In genomic region chr16:88812737-88813395, GRCh38 we compare ENCODE assay signal across 8 cellular contexts. TPM values are rescaled to one million over a fixed set of nuclear protein-coding genes. Genes with fewer than 3 reads are reported as not detected.
DNase-seq lines count a peak whose midpoint lies in the region; ATAC-seq, FAIRE-seq and TF ChIP-seq lines count a peak whose summit lies in the region.
"Not testable (repeated sequence)": the region's sequence is repeated elsewhere in the genome, so short reads cannot be mapped to it uniquely, and the experiment has no call there.

No MANE protein-coding gene starts in this region.

- H2AFZ ChIP-seq in IMR-90 (replicated peaks; ENCODE audit: low read length, poor library complexity): peak overlapping the region; percentile 97
- not testable (repeated sequence) for H2AFZ ChIP-seq in endothelial cell of umbilical vein (ENCODE audit: low read depth, low read length)

- not testable (repeated sequence) for H3K9me1 ChIP-seq in IMR-90 (ENCODE audit: insufficient read depth, low read length); endothelial cell of umbilical vein (replicated peaks; ENCODE audit: control insufficient read depth, extremely low read depth, insufficient read depth, low read length)

- H4K5ac ChIP-seq in IMR-90 (ENCODE audit: low read depth, low read length): 0 out of 2 replicates have a peak overlapping the region, but pooled peaks have one; percentile 38

- TF ChIP-seq RAD21 in IMR-90 (IDR thresholded peaks at IDR 0.05; ENCODE audit: low read length): not testable (repeated sequence)

- 0 out of 2 replicates have a peak overlapping the region, but pooled peaks have one; percentile 2 for H3K23ac ChIP-seq in IMR-90 (ENCODE audit: low read depth, low read length)

- H4K20me1 ChIP-seq in IMR-90 (ENCODE audit: insufficient read depth, low read length): peaks cover 23% of the 10 kb centered on the region
- not testable (repeated sequence) for H4K20me1 ChIP-seq in endothelial cell of umbilical vein (replicated peaks; ENCODE audit: control insufficient read depth, extremely low read depth, insufficient read depth, low read length)

- peak overlapping the region; percentile 85 for H2AK9ac ChIP-seq in IMR-90 (replicated peaks; ENCODE audit: low read depth, low read length, poor library complexity)

- H3K9ac ChIP-seq in IMR-90 (ENCODE audit: low read depth, low read length): peak overlapping the region; percentile 20
- not testable (repeated sequence) for H3K9ac ChIP-seq in endothelial cell of umbilical vein (replicated peaks; ENCODE audit: extremely low read depth, insufficient read depth, low read length)

- not testable (repeated sequence) for H2BK120ac ChIP-seq in IMR-90 (ENCODE audit: low read depth, low read length)

- peak overlapping the region; percentile 85 for H2AK5ac ChIP-seq in IMR-90 (ENCODE audit: low read depth, low read length)

- H3K4me3 Mint-ChIP-seq in Caco-2 (ENCODE audit: unreplicated experiment): peak overlapping the region; percentile 97
- H3K4me3 Mint-ChIP-seq in activated naive CD8-positive, alpha-beta T cell treated with anti-CD3 and anti-CD28 coated beads for 36 hours: peak overlapping the region; percentile 84
- H3K4me3 Mint-ChIP-seq in osteocyte (ENCODE audit: unreplicated experiment): peak overlapping the region; percentile 71

- POLR2A ChIA-PET in Caco-2 (lab: Charles Lee) (interaction anchor here (2.5 kb wide), 1 partner anchor 45 kb away, joined by 13 read pairs; the partner anchor contains the start of genes GALNS and TRAPPC2L), endothelial cell of umbilical vein (lab: Charles Lee) (interaction anchor here (1.3 kb wide), 1 partner anchor 28 kb away, joined by 4 read pairs; the partner anchor contains the start of gene PIEZO1)
- POLR2A ChIA-PET in IMR-90 (lab: Charles Lee; ENCODE audit: unreplicated experiment): not testable (repeated sequence)

- 71% methylated on average over 16 of the region's 35 CpGs; no CpG with 5 or more reads in 1 of the 2 experiments for WGBS in IMR-90 (ENCODE audit: extremely low coverage in 2 of 2, insufficient read length in 1 of 2), 2 experiments
- WGBS in thymus: 73% methylated on average over 35 of the region's 35 CpGs

- H3K18ac ChIP-seq in IMR-90 (ENCODE audit: low read depth, low read length): peak overlapping the region; percentile 1; the same call in 1 of the 2 replicates

- CTCF ChIA-PET in Caco-2 (lab: Charles Lee) (interaction anchor here (0.6 to 2.9 kb wide), 4 partner anchors 10 to 114 kb away, joined by 3 to 15 read pairs (median 7); partner anchors contain the start of genes GALNS and TRAPPC2L), IMR-90 (lab: Yijun Ruan, JAX) (interaction anchor here (1.6 kb wide), 1 partner anchor 45 kb away, joined by 7 read pairs; the partner anchor contains the start of genes GALNS and TRAPPC2L), endothelial cell of umbilical vein (lab: Charles Lee) (interaction anchor here (0.8 to 4.9 kb wide), 6 partner anchors 29 to 403 kb away, joined by 3 to 50 read pairs (median 20); partner anchors contain the start of genes GALNS, PIEZO1 and TRAPPC2L)

- H3K27me3 Mint-ChIP-seq in Caco-2 (ENCODE audit: insufficient read depth, unreplicated experiment); activated naive CD8-positive, alpha-beta T cell treated with anti-CD3 and anti-CD28 coated beads for 36 hours; osteocyte (ENCODE audit: unreplicated experiment): not testable (repeated sequence)

- H3K79me1 ChIP-seq in IMR-90 (ENCODE audit: low read depth in 1 of 2, low read length in 2 of 2): peaks cover 4 to 26% of the 10 kb centered on the region in 2 experiments; a peak in 2 of 4 replicates

- H3K27me3 ChIP-seq in Caco-2 (replicated peaks; ENCODE audit: control insufficient read depth, insufficient read depth, low read length); IMR-90 (ENCODE audit: control insufficient read depth, insufficient read depth, low read length); SJSA1 (replicated peaks); endothelial cell of umbilical vein (ENCODE audit: control insufficient read depth in 2 of 2, insufficient read depth in 2 of 2, low read length in 2 of 2); layer of hippocampus (ENCODE audit: control insufficient read depth, insufficient read depth, low read length); thymus (ENCODE audit: control insufficient read depth, insufficient read depth): not testable (repeated sequence)

- dilution Hi-C loops in IMR-90 (cut with HindIII; ENCODE audit: low sequenced_read_pairs, unreplicated experiment); endothelial cell of umbilical vein (cut with MboI; ENCODE audit: extremely low pct_ligation_motif_present, low sequenced_read_pairs): not testable (repeated sequence)

- FAIRE-seq in endothelial cell of umbilical vein (lab: Jason Lieb, UNC): not testable (repeated sequence)

- H3K4me2 ChIP-seq in IMR-90 (ENCODE audit: low read depth, low read length): peak overlapping the region; percentile 63
- H3K4me2 ChIP-seq in endothelial cell of umbilical vein (ENCODE audit: insufficient read depth, low read length): peak overlapping the region; percentile 85

- H3K4me1 Mint-ChIP-seq in Caco-2 (ENCODE audit: low read depth, unreplicated experiment): not testable (repeated sequence)
- peaks cover 24% of the 10 kb centered on the region for H3K4me1 Mint-ChIP-seq in activated naive CD8-positive, alpha-beta T cell treated with anti-CD3 and anti-CD28 coated beads for 36 hours
- peaks cover 21% of the 10 kb centered on the region for H3K4me1 Mint-ChIP-seq in osteocyte (ENCODE audit: unreplicated experiment)

- peak overlapping the region; percentile 71 for H3K27ac ChIP-seq in IMR-90 (ENCODE audit: insufficient read depth, low read length)
- peak overlapping the region; percentile 26; the same call in 1 of the 2 replicates for H3K27ac ChIP-seq in SJSA1
- H3K27ac ChIP-seq in endothelial cell of umbilical vein (ENCODE audit: insufficient read depth, low read depth, low read length): not testable (repeated sequence)
- H3K27ac ChIP-seq in layer of hippocampus (ENCODE audit: low read depth, low read length): peak overlapping the region; percentile 86
- peak overlapping the region; percentile 90 for H3K27ac ChIP-seq in thymus (ENCODE audit: low read depth)

- intact Hi-C loops in Caco-2 (cut with micrococcal nuclease; ENCODE audit: unreplicated experiment): loop anchor here (1.0 kb wide), 2 partner anchors 9 to 44 kb away; partner anchors contain the start of gene TRAPPC2L
- intact Hi-C loops in IMR-90 (cut with micrococcal nuclease): loop anchor here (1.0 to 5.0 kb wide), 3 partner anchors 44 to 404 kb away; partner anchors contain the start of genes TRAPPC2L and ZNF778
- intact Hi-C loops in endothelial cell of umbilical vein (cut with micrococcal nuclease): loop anchor here (1.0 to 5.0 kb wide), 2 partner anchors 44 to 109 kb away; partner anchors contain the start of gene TRAPPC2L

- peak overlapping the region; percentile 79 for H3K4ac ChIP-seq in IMR-90 (ENCODE audit: low read depth, low read length)

- H2BK20ac ChIP-seq in IMR-90 (ENCODE audit: low read depth, low read length): not testable (repeated sequence)

- H2BK5ac ChIP-seq in IMR-90 (ENCODE audit: low read depth, low read length, poor library complexity, severe bottlenecking): peak overlapping the region; percentile 82

- peaks cover 23% of the 10 kb centered on the region for H3K79me2 ChIP-seq in endothelial cell of umbilical vein (ENCODE audit: control insufficient read depth, insufficient read depth, low read length)

- in situ Hi-C loops in IMR-90 (cut with MboI; ENCODE audit: low sequenced_read_pairs): not testable (repeated sequence)

- H3K4me1 ChIP-seq in Caco-2 (peaks cover 15% of the 10 kb centered on the region), IMR-90 (ENCODE audit: control insufficient read depth, insufficient read depth, low read length) (peaks cover 15% of the 10 kb centered on the region), SJSA1 (replicated peaks) (peaks cover 37% of the 10 kb centered on the region), endothelial cell of umbilical vein (ENCODE audit: control insufficient read depth, extremely low read depth, insufficient read depth, low read length) (peaks cover 17% of the 10 kb centered on the region), thymus (ENCODE audit: control insufficient read depth, insufficient read depth, low read length) (peaks cover 16% of the 10 kb centered on the region)

- H3K14ac ChIP-seq in IMR-90 (replicated peaks; ENCODE audit: low read depth, low read length): not testable (repeated sequence)

- H3K4me3 ChIP-seq in Caco-2 (ENCODE audit: low read depth, low read length) (peak overlapping the region; percentile 96), IMR-90 (ENCODE audit: insufficient read depth, low read depth, low read length) (peak overlapping the region; percentile 60), SJSA1 (peak overlapping the region; percentile 53), thymus (ENCODE audit: low read length) (peak overlapping the region; percentile 84)
- not testable (repeated sequence) for H3K4me3 ChIP-seq in endothelial cell of umbilical vein (replicated peaks in 1 of 3; ENCODE audit: insufficient read depth in 1 of 3, low read depth in 1 of 3, low read length in 3 of 3)

- ATAC-seq in IMR-90 (ENCODE audit: low read depth): not testable (repeated sequence)

- peaks cover 86% of the 10 kb centered on the region for H3K36me3 Mint-ChIP-seq in Caco-2 (ENCODE audit: insufficient read depth, unreplicated experiment)
- H3K36me3 Mint-ChIP-seq in activated naive CD8-positive, alpha-beta T cell treated with anti-CD3 and anti-CD28 coated beads for 36 hours: peaks cover 26% of the 10 kb centered on the region
- not testable (repeated sequence) for H3K36me3 Mint-ChIP-seq in osteocyte (ENCODE audit: unreplicated experiment)

- H4K91ac ChIP-seq in IMR-90 (ENCODE audit: insufficient read depth, low read depth, low read length): not testable (repeated sequence)

- peaks cover 13% of the 10 kb centered on the region for H3K36me3 ChIP-seq in Caco-2 (ENCODE audit: control insufficient read depth, insufficient read depth, low read length)
- H3K36me3 ChIP-seq in IMR-90 (ENCODE audit: control insufficient read depth, insufficient read depth, low read length): peaks cover 14% of the 10 kb centered on the region
- H3K36me3 ChIP-seq in SJSA1: peaks cover 31% of the 10 kb centered on the region
- peaks cover 1 to 12% of the 10 kb centered on the region in 2 experiments for H3K36me3 ChIP-seq in endothelial cell of umbilical vein (ENCODE audit: control insufficient read depth in 2 of 2, extremely low read depth in 1 of 2, insufficient read depth in 2 of 2, low read length in 2 of 2)
- peaks cover 26% of the 10 kb centered on the region for H3K36me3 ChIP-seq in thymus (ENCODE audit: control insufficient read depth, insufficient read depth)

- H4K8ac ChIP-seq in IMR-90 (ENCODE audit: low read depth in 2 of 2, low read length in 2 of 2): peak overlapping the region; percentile 43 to 85

- DNase-seq in Caco-2 (peak in 1 of 2 experiments; percentile 75), IMR-90 (peak; percentile 37)
- DNase-seq in SJSA1 (ENCODE audit: low read depth in 1 of 2, low spot score in 2 of 2); activated naive CD8-positive, alpha-beta T cell treated with anti-CD3 and anti-CD28 coated beads for 36 hours; endothelial cell of umbilical vein (ENCODE audit: low read depth, low spot score); osteocyte (ENCODE audit: extremely low spot score, unreplicated experiment): not testable (repeated sequence)

- not testable (repeated sequence) for TF ChIP-seq POLR2A in IMR-90 (IDR thresholded peaks at IDR 0.05; ENCODE audit: low read depth, low read length); endothelial cell of umbilical vein (IDR thresholded peaks at IDR 0.05; ENCODE audit: low read depth, low read length)

- H3K9me3 Mint-ChIP-seq in Caco-2 (ENCODE audit: unreplicated experiment); activated naive CD8-positive, alpha-beta T cell treated with anti-CD3 and anti-CD28 coated beads for 36 hours; osteocyte (ENCODE audit: unreplicated experiment): not testable (repeated sequence)

- H2BK15ac ChIP-seq in IMR-90 (ENCODE audit: low read depth, low read length): not testable (repeated sequence)

- not testable (repeated sequence) for H3K9me3 ChIP-seq in Caco-2; IMR-90 (ENCODE audit: control insufficient read depth, insufficient read depth, low read length); SJSA1 (replicated peaks); endothelial cell of umbilical vein (replicated peaks; ENCODE audit: control insufficient read depth, insufficient read depth, low read length); thymus (ENCODE audit: control insufficient read depth)

- peak in 1 of 2 experiments; percentile 9 for TF ChIP-seq CTCF in Caco-2 (IDR thresholded peaks at IDR 0.05; ENCODE audit: insufficient read depth in 1 of 2, low read depth in 1 of 2, low read length in 1 of 2, severe bottlenecking in 1 of 2, unreplicated experiment in 1 of 2)
- TF ChIP-seq CTCF in IMR-90 (conservative IDR thresholded peaks at IDR 0.05; ENCODE audit: low read depth, low read length); endothelial cell of umbilical vein (IDR thresholded peaks at IDR 0.05; ENCODE audit: extremely low read depth in 1 of 2, insufficient read depth in 1 of 2, low read depth in 1 of 2, low read length in 2 of 2); osteocyte (IDR thresholded peaks at IDR 0.05): not testable (repeated sequence)

- BruUV-seq in Caco-2 (replicated peaks; lab: Mats Ljungman, UMichigan); IMR-90 (replicated peaks; lab: Mats Ljungman, UMichigan); endothelial cell of umbilical vein (replicated peaks; lab: Mats Ljungman, UMichigan): not testable (repeated sequence)

- not testable (repeated sequence) for H3K56ac ChIP-seq in IMR-90 (ENCODE audit: extremely low read depth, insufficient read depth, low read length)

- H3K27ac Mint-ChIP-seq in Caco-2 (ENCODE audit: unreplicated experiment) (peak overlapping the region; percentile 98), osteocyte (ENCODE audit: unreplicated experiment) (peak overlapping the region; percentile 72)
- peak overlapping the region; percentile 94 for H3K27ac Mint-ChIP-seq in activated naive CD8-positive, alpha-beta T cell treated with anti-CD3 and anti-CD28 coated beads for 36 hours

RNA-seq across cellular contexts. Expression of gene APRT, which starts 1.1 kb away (rescaled TPM):
- total RNA-seq in Caco-2 (2022): 251 and 268 TPM in 2 replicates
- total RNA-seq in IMR-90 (2012; rRNA removed): 40.5 and 41.7 TPM in 2 replicates
- 157 and 209 TPM in 2 replicates for polyA plus RNA-seq in IMR-90 (2012; rRNA removed)
- polyA plus RNA-seq in IMR-90 (2012; cell fraction: cytosol; rRNA removed): 109 and 184 TPM in 2 replicates
- 87.9 and 240 TPM in 2 replicates for polyA plus RNA-seq in IMR-90 (2012; cell fraction: nucleus; rRNA removed; ENCODE audit: low replicate concordance)
- 90.6 and 138 TPM in 2 replicates for total RNA-seq in SJSA1 (2014; rRNA removed; shearing (Covaris generic))
- 100 to 1,000 TPM; 241 to 272 TPM for total RNA-seq in activated naive CD8-positive, alpha-beta T cell treated with anti-CD3 and anti-CD28 coated beads for 36 hours
- 148 and 152 TPM in 2 replicates for total RNA-seq in endothelial cell of umbilical vein
- polyA plus RNA-seq in endothelial cell of umbilical vein: 143 and 179 TPM in 2 replicates
- polyA plus RNA-seq in endothelial cell of umbilical vein (2011; cell fraction: cytosol; rRNA removed): 95.1 and 129 TPM in 2 replicates
- polyA plus RNA-seq in endothelial cell of umbilical vein (2011; cell fraction: nucleus; rRNA removed): 76.5 and 81.0 TPM in 2 replicates
- polyA plus RNA-seq in endothelial cell of umbilical vein (2012): 172 and 240 TPM in 2 replicates
- polyA minus RNA-seq in endothelial cell of umbilical vein: 35.0 and 35.7 TPM in 2 replicates
- polyA minus RNA-seq in endothelial cell of umbilical vein (2011; cell fraction: cytosol; rRNA and poly(A)+ RNA removed): 133 TPM
- polyA minus RNA-seq in endothelial cell of umbilical vein (2011; cell fraction: nucleus; rRNA and poly(A)+ RNA removed): 16.2 and 27.3 TPM in 2 replicates
- 77.1 and 83.9 TPM in 2 replicates for total RNA-seq in osteocyte
- polyA plus RNA-seq in thymus: 122 TPM

RNA-seq across cellular contexts. Expression of gene CDT1, which starts 9.3 kb away (rescaled TPM):
- total RNA-seq in Caco-2 (2022) (97.7 and 98.0 TPM in 2 replicates), IMR-90 (2012; rRNA removed) (3.2 and 4.7 TPM in 2 replicates), endothelial cell of umbilical vein (26.5 and 30.6 TPM in 2 replicates), osteocyte (5.6 and 6.6 TPM in 2 replicates)
- polyA plus RNA-seq in IMR-90 (2012; rRNA removed) (11.8 and 13.2 TPM in 2 replicates), endothelial cell of umbilical vein (15.6 and 19.3 TPM in 2 replicates), thymus (1.4 TPM)
- 6.8 and 10.7 TPM in 2 replicates for polyA plus RNA-seq in IMR-90 (2012; cell fraction: cytosol; rRNA removed)
- polyA plus RNA-seq in IMR-90 (2012; cell fraction: nucleus; rRNA removed; ENCODE audit: low replicate concordance): 4.7 and 22.2 TPM in 2 replicates
- total RNA-seq in SJSA1 (2014; rRNA removed; shearing (Covaris generic)): 36.7 and 45.7 TPM in 2 replicates
- total RNA-seq in activated naive CD8-positive, alpha-beta T cell treated with anti-CD3 and anti-CD28 coated beads for 36 hours: 100 to 1,000 TPM; 156 to 158 TPM
- polyA plus RNA-seq in endothelial cell of umbilical vein (2011; cell fraction: cytosol; rRNA removed): 14.3 and 19.4 TPM in 2 replicates
- polyA plus RNA-seq in endothelial cell of umbilical vein (2011; cell fraction: nucleus; rRNA removed): 11.5 and 12.3 TPM in 2 replicates
- 6.7 and 8.2 TPM in 2 replicates for polyA plus RNA-seq in endothelial cell of umbilical vein (2012)
- polyA minus RNA-seq in endothelial cell of umbilical vein: 5.6 and 9.8 TPM in 2 replicates
- 96.4 TPM for polyA minus RNA-seq in endothelial cell of umbilical vein (2011; cell fraction: cytosol; rRNA and poly(A)+ RNA removed)
- 4.5 and 8.7 TPM in 2 replicates for polyA minus RNA-seq in endothelial cell of umbilical vein (2011; cell fraction: nucleus; rRNA and poly(A)+ RNA removed)

RNA-seq across cellular contexts. Expression of gene PIEZO1, which starts 27.8 kb away (rescaled TPM):
- total RNA-seq in Caco-2 (2022) (248 and 284 TPM in 2 replicates), IMR-90 (2012; rRNA removed) (36.2 and 48.6 TPM in 2 replicates), endothelial cell of umbilical vein (306 and 322 TPM in 2 replicates), osteocyte (165 and 174 TPM in 2 replicates)
- polyA plus RNA-seq in IMR-90 (2012; rRNA removed) (372 and 392 TPM in 2 replicates), endothelial cell of umbilical vein (298 and 393 TPM in 2 replicates), thymus (115 TPM)
- 218 and 326 TPM in 2 replicates for polyA plus RNA-seq in IMR-90 (2012; cell fraction: cytosol; rRNA removed)
- polyA plus RNA-seq in IMR-90 (2012; cell fraction: nucleus; rRNA removed; ENCODE audit: low replicate concordance): 957 and 2,926 TPM in 2 replicates
- total RNA-seq in SJSA1 (2014; rRNA removed; shearing (Covaris generic)): 142 and 181 TPM in 2 replicates
- 10 to 100 TPM; 86.7 to 87.0 TPM for total RNA-seq in activated naive CD8-positive, alpha-beta T cell treated with anti-CD3 and anti-CD28 coated beads for 36 hours
- polyA plus RNA-seq in endothelial cell of umbilical vein (2011; cell fraction: cytosol; rRNA removed): 224 and 318 TPM in 2 replicates
- 848 and 1,004 TPM in 2 replicates for polyA plus RNA-seq in endothelial cell of umbilical vein (2011; cell fraction: nucleus; rRNA removed)
- polyA plus RNA-seq in endothelial cell of umbilical vein (2012): 214 and 360 TPM in 2 replicates
- polyA minus RNA-seq in endothelial cell of umbilical vein: 294 and 363 TPM in 2 replicates
- 47.3 TPM for polyA minus RNA-seq in endothelial cell of umbilical vein (2011; cell fraction: cytosol; rRNA and poly(A)+ RNA removed)
- polyA minus RNA-seq in endothelial cell of umbilical vein (2011; cell fraction: nucleus; rRNA and poly(A)+ RNA removed): 270 and 364 TPM in 2 replicates

RNA-seq across cellular contexts. Expression of gene GALNS, which starts 43.9 kb away (rescaled TPM):
- total RNA-seq in Caco-2 (2022): 55.3 and 57.8 TPM in 2 replicates
- total RNA-seq in IMR-90 (2012; rRNA removed): 7.2 TPM in 2 replicates
- polyA plus RNA-seq in IMR-90 (2012; rRNA removed): 30.2 and 32.5 TPM in 2 replicates
- 28.6 and 42.1 TPM in 2 replicates for polyA plus RNA-seq in IMR-90 (2012; cell fraction: cytosol; rRNA removed)
- polyA plus RNA-seq in IMR-90 (2012; cell fraction: nucleus; rRNA removed; ENCODE audit: low replicate concordance): 24.8 and 44.6 TPM in 2 replicates
- 13.9 and 15.3 TPM in 2 replicates for total RNA-seq in SJSA1 (2014; rRNA removed; shearing (Covaris generic))
- total RNA-seq in activated naive CD8-positive, alpha-beta T cell treated with anti-CD3 and anti-CD28 coated beads for 36 hours: 10 to 100 TPM; 14.7 to 14.9 TPM
- 32.5 and 40.2 TPM in 2 replicates for total RNA-seq in endothelial cell of umbilical vein
- polyA plus RNA-seq in endothelial cell of umbilical vein: 21.8 and 23.2 TPM in 2 replicates
- polyA plus RNA-seq in endothelial cell of umbilical vein (2011; cell fraction: cytosol; rRNA removed): 19.3 and 23.0 TPM in 2 replicates
- 35.1 and 45.6 TPM in 2 replicates for polyA plus RNA-seq in endothelial cell of umbilical vein (2011; cell fraction: nucleus; rRNA removed)
- 33.4 and 52.4 TPM in 2 replicates for polyA plus RNA-seq in endothelial cell of umbilical vein (2012)
- polyA minus RNA-seq in endothelial cell of umbilical vein: 22.5 and 25.8 TPM in 2 replicates
- polyA minus RNA-seq in endothelial cell of umbilical vein (2011; cell fraction: cytosol; rRNA and poly(A)+ RNA removed): 6.6 TPM
- 22.9 and 28.4 TPM in 2 replicates for polyA minus RNA-seq in endothelial cell of umbilical vein (2011; cell fraction: nucleus; rRNA and poly(A)+ RNA removed)
- total RNA-seq in osteocyte: 47.0 and 51.5 TPM in 2 replicates
- 23.9 TPM for polyA plus RNA-seq in thymus

RNA-seq across cellular contexts. Expression of gene TRAPPC2L, which starts 44.1 kb away (rescaled TPM):
- total RNA-seq in Caco-2 (2022) (179 and 181 TPM in 2 replicates), IMR-90 (2012; rRNA removed) (84.2 and 102 TPM in 2 replicates), endothelial cell of umbilical vein (61.9 and 80.0 TPM in 2 replicates), osteocyte (71.7 and 74.0 TPM in 2 replicates)
- polyA plus RNA-seq in IMR-90 (2012; rRNA removed) (109 and 112 TPM in 2 replicates), endothelial cell of umbilical vein (131 and 151 TPM in 2 replicates), thymus (49.1 TPM)
- polyA plus RNA-seq in IMR-90 (2012; cell fraction: cytosol; rRNA removed): 69.3 and 87.7 TPM in 2 replicates
- polyA plus RNA-seq in IMR-90 (2012; cell fraction: nucleus; rRNA removed; ENCODE audit: low replicate concordance): 45.7 and 54.3 TPM in 2 replicates
- total RNA-seq in SJSA1 (2014; rRNA removed; shearing (Covaris generic)): 17.3 and 27.5 TPM in 2 replicates
- 10 to 100 TPM; 81.8 to 91.3 TPM for total RNA-seq in activated naive CD8-positive, alpha-beta T cell treated with anti-CD3 and anti-CD28 coated beads for 36 hours
- polyA plus RNA-seq in endothelial cell of umbilical vein (2011; cell fraction: cytosol; rRNA removed): 128 and 141 TPM in 2 replicates
- polyA plus RNA-seq in endothelial cell of umbilical vein (2011; cell fraction: nucleus; rRNA removed): 62.5 and 69.4 TPM in 2 replicates
- polyA plus RNA-seq in endothelial cell of umbilical vein (2012): 206 and 238 TPM in 2 replicates
- 49.9 and 115 TPM in 2 replicates for polyA minus RNA-seq in endothelial cell of umbilical vein
- 24.3 TPM for polyA minus RNA-seq in endothelial cell of umbilical vein (2011; cell fraction: cytosol; rRNA and poly(A)+ RNA removed)
- 19.6 and 25.1 TPM in 2 replicates for polyA minus RNA-seq in endothelial cell of umbilical vein (2011; cell fraction: nucleus; rRNA and poly(A)+ RNA removed)
